25 cellular contexts compared by ENCODE assay signal in the genomic region with DNA sequence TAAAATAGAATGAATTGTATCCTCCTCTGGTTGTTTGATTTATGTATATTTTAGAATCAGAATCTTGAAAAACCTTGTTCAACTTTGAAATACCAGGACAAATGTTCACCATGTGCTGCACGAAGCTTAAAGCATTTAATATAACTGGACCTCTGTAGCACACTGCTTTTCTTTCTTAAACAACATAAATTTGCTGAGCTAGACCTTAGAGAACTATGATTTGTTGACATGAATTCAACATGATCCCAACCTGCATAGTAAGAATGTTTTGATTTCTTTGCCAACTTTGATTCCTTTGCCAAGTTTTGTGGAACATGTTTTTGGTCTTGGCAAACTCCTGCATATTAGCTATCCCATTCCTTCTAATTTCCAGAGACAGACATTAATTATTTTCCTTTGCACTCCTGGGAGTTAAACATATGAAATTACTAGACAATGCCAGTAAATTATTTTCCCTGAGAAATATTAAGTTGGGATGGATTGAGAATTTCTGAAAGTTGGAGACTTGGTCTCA.
"Had no signal": no experiment of that assay in that cellular context is flagged by ENCODE, and none has a peak within 500 bp of the region (broad histone marks: within the 10 kb centered on the region; RNA-seq: fewer than 3 reads in every experiment).

No MANE protein-coding gene starts in this region.

- DNase-seq: activated CD4-positive, alpha-beta T cell treated with anti-CD3 and anti-CD28 coated beads, Interleukin-2, amount 10 ng/mL, durations not matched to agents 24 days and 14 days; activated CD8-positive, alpha-beta T cell treated with anti-CD3 and anti-CD28 coated beads, Interleukin-2, amount 10 ng/mL, durations not matched to agents 7 days and 5 days; activated naive CD4-positive, alpha-beta T cell treated with Interleukin-2 at 50 U/mL for 16 hours; activated naive CD8-positive, alpha-beta T cell treated with anti-CD3 and anti-CD28 coated beads, Interleukin-2, amount 10 ng/mL, durations not matched to agents 7 days and 5 days; activated T-cell treated with anti-CD3 and anti-CD28 coated beads, Interleukin-2, amount 50 U/mL, for 24 hours; anterior cingulate cortex; effector CD8-positive, alpha-beta T cell; esophagus squamous epithelium; foreskin melanocyte; glutamatergic neuron; hippocampal formation; left colon; midbrain; sigmoid colon; spleen; stimulated activated CD4-positive, alpha-beta T cell treated with anti-CD3 and anti-CD28 coated beads, Interleukin-4, amount 100 ng/mL, for 4 hours; T1000; upper lobe of right lung had no signal

- H3K9ac ChIP-seq: parathyroid adenoma had no signal

- H3K36me3 ChIP-seq: esophagus squamous epithelium, sigmoid colon, spleen, upper lobe of right lung had no signal

- H3K4me3 ChIP-seq: esophagus squamous epithelium, lung, sigmoid colon, spleen, upper lobe of right lung had no signal

- ATAC-seq: activated CD8-positive, alpha-beta T cell treated with anti-CD3 and anti-CD28 coated beads, Interleukin-2, amount 10 ng/mL, durations not matched to agents 7 days and 5 days; left colon; stimulated activated memory B cell treated with anti-CD40 and anti-IgM and Interleukin-4, amounts not matched to agents 10 μg/mL and 1 μg/mL and 100 μg/mL, for 72 hours; upper lobe of right lung had no signal

- H3K36me3 Mint-ChIP-seq: activated naive CD8-positive, alpha-beta T cell treated with anti-CD3 and anti-CD28 coated beads, Interleukin-2, amount 10 ng/mL, durations not matched to agents 7 days and 5 days; stimulated activated memory B cell treated with anti-CD40 and anti-IgM and Interleukin-4, amounts not matched to agents 10 μg/mL and 1 μg/mL and 100 μg/mL, for 72 hours had no signal

- H3K27me3 Mint-ChIP-seq: activated CD4-positive, alpha-beta T cell treated with anti-CD3 and anti-CD28 coated beads, Interleukin-2, amount 10 ng/mL, durations not matched to agents 24 days and 14 days; activated T-cell treated with anti-CD3 and anti-CD28 coated beads, Interleukin-2, amount 50 U/mL, for 24 hours; dendritic cell treated with granulocyte-macrophage colony-stimulating factor and Interleukin-4, amounts not matched to agents 40 ng/mL and 50 ng/mL, for 4 days; stimulated activated memory B cell treated with anti-CD40 and anti-IgM and Interleukin-4, amounts not matched to agents 10 μg/mL and 1 μg/mL and 100 μg/mL, for 72 hours had no signal

- H3K79me2 ChIP-seq: parathyroid adenoma had no signal

- H3K27ac Mint-ChIP-seq: activated CD4-positive, alpha-beta T cell treated with anti-CD3 and anti-CD28 coated beads, Interleukin-2, amount 10 ng/mL, durations not matched to agents 24 days and 14 days; activated CD8-positive, alpha-beta T cell treated with anti-CD3 and anti-CD28 coated beads, Interleukin-2, amount 10 ng/mL, durations not matched to agents 7 days and 5 days; activated naive CD8-positive, alpha-beta T cell treated with anti-CD3 and anti-CD28 coated beads, Interleukin-2, amount 10 ng/mL, durations not matched to agents 7 days and 5 days; activated T-cell treated with anti-CD3 and anti-CD28 coated beads, Interleukin-2, amount 50 U/mL, for 24 hours; activated T-helper 2 cell treated with anti-CD3 and anti-CD28 coated beads, Interferon-gamma antibody, Interleukin-2, Interleukin-4, amounts not matched to agents 10 μg/mL and 5 μg/mL and 100 μg/mL, durations not matched to agents 14 hours and 24 hours and 36 hours; dendritic cell treated with granulocyte-macrophage colony-stimulating factor and Interleukin-4, amounts not matched to agents 40 ng/mL and 50 ng/mL, for 4 days; stimulated activated memory B cell treated with anti-CD40 and anti-IgM and Interleukin-4, amounts not matched to agents 10 μg/mL and 1 μg/mL and 100 μg/mL, for 72 hours had no signal

- H3K27ac ChIP-seq: esophagus squamous epithelium, parathyroid adenoma, spleen, upper lobe of right lung had no signal

- H3K27me3 ChIP-seq: esophagus squamous epithelium, sigmoid colon, spleen, upper lobe of right lung had no signal

- H2AFZ ChIP-seq: parathyroid adenoma had no signal

- H3K4me3 Mint-ChIP-seq: activated CD4-positive, alpha-beta T cell treated with anti-CD3 and anti-CD28 coated beads, Interleukin-2, amount 10 ng/mL, durations not matched to agents 24 days and 14 days; activated CD8-positive, alpha-beta T cell treated with anti-CD3 and anti-CD28 coated beads, Interleukin-2, amount 10 ng/mL, durations not matched to agents 7 days and 5 days; activated naive CD8-positive, alpha-beta T cell treated with anti-CD3 and anti-CD28 coated beads, Interleukin-2, amount 10 ng/mL, durations not matched to agents 7 days and 5 days; activated T-cell treated with anti-CD3 and anti-CD28 coated beads, Interleukin-2, amount 50 U/mL, for 24 hours; dendritic cell treated with granulocyte-macrophage colony-stimulating factor and Interleukin-4, amounts not matched to agents 40 ng/mL and 50 ng/mL, for 4 days; neural crest cell; stimulated activated memory B cell treated with anti-CD40 and anti-IgM and Interleukin-4, amounts not matched to agents 10 μg/mL and 1 μg/mL and 100 μg/mL, for 72 hours had no signal

- H3K4me1 Mint-ChIP-seq: activated CD4-positive, alpha-beta T cell treated with anti-CD3 and anti-CD28 coated beads, Interleukin-2, amount 10 ng/mL, durations not matched to agents 24 days and 14 days; activated naive CD8-positive, alpha-beta T cell treated with anti-CD3 and anti-CD28 coated beads, Interleukin-2, amount 10 ng/mL, durations not matched to agents 7 days and 5 days; neural crest cell; stimulated activated memory B cell treated with anti-CD40 and anti-IgM and Interleukin-4, amounts not matched to agents 10 μg/mL and 1 μg/mL and 100 μg/mL, for 72 hours had no signal

- H3K9me3 ChIP-seq: esophagus squamous epithelium, sigmoid colon, upper lobe of right lung had no signal

- FAIRE-seq: islet of Langerhans had no signal

- H3K4me1 ChIP-seq: esophagus squamous epithelium, spleen, upper lobe of right lung had no signal
